In genomic region chr1:165598676-165599059, GRCh38 we compare ENCODE assay signal across 1 cellular context.
A peak's percentile ranks its signal among the peaks of the same experiment; 100 is the strongest.
TF ChIP-seq lines count a peak whose summit lies in the region.

No MANE protein-coding gene starts in this region.

TF ChIP-seq in K562, 482 proteins besides CTCF, POLR2A, EP300 and RAD21 (continued from another document):
- 0 out of 2 replicates have a peak, but pooled peaks have one; percentile 39 for TF ChIP-seq NFRKB (IDR thresholded peaks at IDR 0.05; ENCODE audit: low read depth)
- TF ChIP-seq ZMIZ1 (IDR thresholded peaks at IDR 0.05; ENCODE audit: low read depth in 2 of 2, low read length in 2 of 2) = no peak
- TF ChIP-seq, protein P1, sequence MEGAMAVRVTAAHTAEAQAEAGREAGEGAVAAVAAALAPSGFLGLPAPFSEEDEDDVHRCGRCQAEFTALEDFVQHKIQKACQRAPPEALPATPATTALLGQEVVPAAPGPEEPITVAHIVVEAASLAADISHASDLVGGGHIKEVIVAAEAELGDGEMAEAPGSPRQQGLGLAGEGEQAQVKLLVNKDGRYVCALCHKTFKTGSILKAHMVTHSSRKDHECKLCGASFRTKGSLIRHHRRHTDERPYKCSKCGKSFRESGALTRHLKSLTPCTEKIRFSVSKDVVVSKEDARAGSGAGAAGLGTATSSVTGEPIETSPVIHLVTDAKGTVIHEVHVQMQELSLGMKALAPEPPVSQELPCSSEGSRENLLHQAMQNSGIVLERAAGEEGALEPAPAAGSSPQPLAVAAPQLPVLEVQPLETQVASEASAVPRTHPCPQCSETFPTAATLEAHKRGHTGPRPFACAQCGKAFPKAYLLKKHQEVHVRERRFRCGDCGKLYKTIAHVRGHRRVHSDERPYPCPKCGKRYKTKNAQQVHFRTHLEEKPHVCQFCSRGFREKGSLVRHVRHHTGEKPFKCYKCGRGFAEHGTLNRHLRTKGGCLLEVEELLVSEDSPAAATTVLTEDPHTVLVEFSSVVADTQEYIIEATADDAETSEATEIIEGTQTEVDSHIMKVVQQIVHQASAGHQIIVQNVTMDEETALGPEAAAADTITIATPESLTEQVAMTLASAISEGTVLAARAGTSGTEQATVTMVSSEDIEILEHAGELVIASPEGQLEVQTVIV (CRISPR knock-in tag; IDR thresholded peaks at IDR 0.05; ENCODE audit: borderline replicate concordance) = no peak
- TF ChIP-seq SMARCA5 (IDR thresholded peaks at IDR 0.05) = no peak
- TF ChIP-seq, protein P2, sequence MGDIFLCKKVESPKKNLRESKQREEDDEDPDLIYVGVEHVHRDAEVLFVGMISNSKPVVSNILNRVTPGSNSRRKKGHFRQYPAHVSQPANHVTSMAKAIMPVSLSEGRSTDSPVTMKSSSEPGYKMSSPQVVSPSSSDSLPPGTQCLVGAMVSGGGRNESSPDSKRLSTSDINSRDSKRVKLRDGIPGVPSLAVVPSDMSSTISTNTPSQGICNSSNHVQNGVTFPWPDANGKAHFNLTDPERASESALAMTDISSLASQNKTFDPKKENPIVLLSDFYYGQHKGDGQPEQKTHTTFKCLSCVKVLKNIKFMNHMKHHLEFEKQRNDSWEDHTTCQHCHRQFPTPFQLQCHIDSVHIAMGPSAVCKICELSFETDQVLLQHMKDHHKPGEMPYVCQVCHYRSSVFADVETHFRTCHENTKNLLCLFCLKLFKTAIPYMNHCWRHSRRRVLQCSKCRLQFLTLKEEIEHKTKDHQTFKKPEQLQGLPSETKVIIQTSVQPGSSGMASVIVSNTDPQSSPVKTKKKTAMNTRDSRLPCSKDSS (IDR thresholded peaks at IDR 0.05; ENCODE audit: low read depth, partially characterized antibody) = no peak
- no peak for TF ChIP-seq ZNF507 (tag; conservative IDR thresholded peaks at IDR 0.05)
- TF ChIP-seq FOS (IDR thresholded peaks at IDR 0.05; ENCODE audit: extremely low read depth, insufficient read length) = no peak
- TF ChIP-seq L3MBTL2 (IDR thresholded peaks at IDR 0.05) = no peak
- no peak for TF ChIP-seq EP400 (IDR thresholded peaks at IDR 0.05)
- no peak for TF ChIP-seq ZKSCAN1 (IDR thresholded peaks at IDR 0.05; ENCODE audit: low read depth, low read length)
